ENCODE assay signal across 23 cellular contexts in genomic region chr1:3084154-3084553, GRCh38. TPM values are rescaled to one million over a fixed set of nuclear protein-coding genes. Genes with fewer than 3 reads are reported as not detected.
"Had no signal": no experiment of that assay in that cellular context is flagged by ENCODE, and none has a peak within 500 bp of the region (broad histone marks: within the 10 kb centered on the region; RNA-seq: fewer than 3 reads in every experiment).

No MANE protein-coding gene starts in this region.

- H3K9me3 ChIP-seq: adrenal gland, Peyer's patch had no signal

- H3K9ac ChIP-seq: KMS-11 had no signal

- H3K27me3 ChIP-seq: adrenal gland, Peyer's patch had no signal

- H3K4me1 ChIP-seq: adrenal gland, Peyer's patch had no signal

- DNase-seq: activated CD4-positive, alpha-beta T cell treated with anti-CD3 and anti-CD28 coated beads for 4 hours; activated CD4-positive, alpha-beta T cell treated with anti-CD3 and anti-CD28 coated beads, Interleukin-2, amount 50 U/mL, for 4 hours; activated CD8-positive, alpha-beta memory T cell treated with anti-CD3 and anti-CD28 coated beads, Interleukin-2, amount 50 U/mL, for 48 hours; activated CD8-positive, alpha-beta T cell treated with anti-CD3 and anti-CD28 coated beads, Interleukin-2, amount 10 ng/mL, durations not matched to agents 7 days and 5 days; activated naive CD4-positive, alpha-beta T cell treated with anti-CD3 and anti-CD28 coated beads, Interleukin-2, amount 50 U/mL, for 16 hours; activated naive CD8-positive, alpha-beta T cell treated with anti-CD3 and anti-CD28 coated beads, Interleukin-2, amount 10 ng/mL, durations not matched to agents 7 days and 5 days; activated T-cell treated with anti-CD3 and anti-CD28 coated beads, Interleukin-2, amount 50 U/mL, for 1 hour; adrenal gland; anterior cingulate cortex; NCI-H1092 treated with DMSO at 0.1 percent for 48 hours; NCI-H1417 treated with DMSO at 0.1 percent for 48 hours; NCI-H1694; NCI-H2029; NCI-H2107; NCI-H345; NCI-H510A; NCI-H69; Peyer's patch; SHP77 treated with DMSO at 0.1 percent for 48 hours had no signal

- ATAC-seq: activated CD4-positive, CD25-positive, alpha-beta regulatory T cell treated with anti-CD3 and anti-CD28 coated beads, Interleukin-2, amount 50 U/mL, for 24 hours; activated CD8-positive, alpha-beta T cell treated with anti-CD3 and anti-CD28 coated beads, Interleukin-2, amount 10 ng/mL, durations not matched to agents 7 days and 5 days had no signal

- H3K4me2 ChIP-seq: KMS-11 had no signal

- H3K4me3 ChIP-seq: adrenal gland, Peyer's patch had no signal

- H3K36me3 ChIP-seq: adrenal gland, Peyer's patch had no signal

- H3K27ac ChIP-seq: adrenal gland, KMS-11, Peyer's patch, RWPE1 had no signal

RNA-seq across cellular contexts. Expression of gene PRDM16, which starts 15.2 kb away (rescaled TPM):
- total RNA-seq: activated naive CD8-positive, alpha-beta T cell treated with anti-CD3 and anti-CD28 coated beads, Interleukin-2, amount 10 ng/mL, durations not matched to agents 7 days and 5 days; MCF 10A had no signal
